ENCODE assay signal across 26 cellular contexts in genomic region chr18:61756244-61756643, GRCh38.
"Had no signal": no experiment of that assay in that cellular context is flagged by ENCODE, and none has a peak within 500 bp of the region (broad histone marks: within the 10 kb centered on the region; RNA-seq: fewer than 3 reads in every experiment).

No MANE protein-coding gene starts in this region.

- H3K4me3 Mint-ChIP-seq: effector memory CD8-positive, alpha-beta T cell; immature natural killer cell; natural killer cell; stimulated activated naive B cell treated with anti-CD40 and anti-IgM and Interleukin-4, amounts not matched to agents 10 μg/mL and 1 μg/mL and 100 μg/mL, for 72 hours; stimulated activated naive CD8-positive, alpha-beta T cell treated with anti-CD3 and anti-CD28 coated beads, Interleukin-15, Interleukin-2, amounts not matched to agents 100 ng/mL and 50 ng/mL, for 24 hours had no signal

- DNase-seq: cortex of kidney; effector memory CD8-positive, alpha-beta T cell; erythroblast; esophagus squamous epithelium; foreskin melanocyte; glutamatergic neuron; heart right ventricle; hippocampal formation; immature natural killer cell; islet precursor cell; kidney glomerular epithelial cell; left ventricle myocardium superior; lower lobe of right lung; natural killer cell; occipital lobe; ovary; posterior cingulate gyrus; right lobe of liver; small intestine; stimulated activated CD4-positive, alpha-beta T cell treated with anti-CD3 and anti-CD28 coated beads, Interleukin-15, amount 100 ng/mL, for 24 hours; stimulated activated CD4-positive, alpha-beta T cell treated with anti-CD3 and anti-CD28 coated beads, Interleukin-2, amount 100 ng/mL, for 48 hours; stimulated activated naive B cell treated with anti-CD40 and anti-IgM and Interleukin-4, amounts not matched to agents 10 μg/mL and 1 μg/mL and 100 μg/mL, for 72 hours; upper lobe of left lung had no signal

- H3K4me3 ChIP-seq: esophagus squamous epithelium, heart right ventricle, lower lobe of right lung, ovary, right lobe of liver, tibial nerve, upper lobe of left lung had no signal

- H3K27ac ChIP-seq: esophagus squamous epithelium, heart right ventricle, lower lobe of right lung, ovary, right lobe of liver, thoracic aorta, tibial nerve, upper lobe of left lung had no signal

- H3K9me3 Mint-ChIP-seq: effector memory CD8-positive, alpha-beta T cell; stimulated activated naive CD8-positive, alpha-beta T cell treated with anti-CD3 and anti-CD28 coated beads, Interleukin-15, Interleukin-2, amounts not matched to agents 100 ng/mL and 50 ng/mL, for 24 hours had no signal

- H3K36me3 Mint-ChIP-seq: immature natural killer cell had no signal

- H3K4me1 Mint-ChIP-seq: natural killer cell; stimulated activated naive B cell treated with anti-CD40 and anti-IgM and Interleukin-4, amounts not matched to agents 10 μg/mL and 1 μg/mL and 100 μg/mL, for 72 hours had no signal

- H3K27ac Mint-ChIP-seq: effector memory CD8-positive, alpha-beta T cell; immature natural killer cell; natural killer cell; stimulated activated naive B cell treated with anti-CD40 and anti-IgM and Interleukin-4, amounts not matched to agents 10 μg/mL and 1 μg/mL and 100 μg/mL, for 72 hours; stimulated activated naive CD8-positive, alpha-beta T cell treated with anti-CD3 and anti-CD28 coated beads, Interleukin-15, Interleukin-2, amounts not matched to agents 100 ng/mL and 50 ng/mL, for 24 hours had no signal
